1 cellular context compared by ENCODE assay signal in genomic region chr4:37827802-37828321, GRCh38.
TF ChIP-seq lines count a peak whose summit lies in the region.

No MANE protein-coding gene starts in this region.

TF ChIP-seq in GM12878, 131 proteins besides CTCF, POLR2A, EP300 and RAD21 (continued from another document):
- no peak for TF ChIP-seq SMAD1 (IDR thresholded peaks at IDR 0.05; ENCODE audit: low read depth, partially characterized antibody)
- no peak for TF ChIP-seq GABPA (IDR thresholded peaks at IDR 0.05; ENCODE audit: low read depth)
- TF ChIP-seq PKNOX1 (IDR thresholded peaks at IDR 0.05): no peak
- TF ChIP-seq USF2 (IDR thresholded peaks at IDR 0.05; ENCODE audit: borderline replicate concordance, low read depth, low read length): no peak
- TF ChIP-seq ZNF217 (IDR thresholded peaks at IDR 0.05): no peak
- no peak for TF ChIP-seq CHD2 (IDR thresholded peaks at IDR 0.05; ENCODE audit: borderline replicate concordance, low read depth, low read length)
- no peak for TF ChIP-seq SUPT20H (IDR thresholded peaks at IDR 0.05; ENCODE audit: borderline replicate concordance, control insufficient read depth, low read depth, low read length)
- no peak for TF ChIP-seq ZBED1 (IDR thresholded peaks at IDR 0.05; ENCODE audit: borderline replicate concordance)
- TF ChIP-seq HCFC1 (IDR thresholded peaks at IDR 0.05; ENCODE audit: low read length): no peak
- TF ChIP-seq FOXK2 (IDR thresholded peaks at IDR 0.05): no peak
- TF ChIP-seq BMI1 (IDR thresholded peaks at IDR 0.05; ENCODE audit: borderline replicate concordance): no peak
- TF ChIP-seq ELK1 (IDR thresholded peaks at IDR 0.05; ENCODE audit: low read depth, low read length): no peak
- TF ChIP-seq NR2C1 (IDR thresholded peaks at IDR 0.05): no peak
